Comparison of ENCODE assay signal across 8 cellular contexts in the genomic region with DNA sequence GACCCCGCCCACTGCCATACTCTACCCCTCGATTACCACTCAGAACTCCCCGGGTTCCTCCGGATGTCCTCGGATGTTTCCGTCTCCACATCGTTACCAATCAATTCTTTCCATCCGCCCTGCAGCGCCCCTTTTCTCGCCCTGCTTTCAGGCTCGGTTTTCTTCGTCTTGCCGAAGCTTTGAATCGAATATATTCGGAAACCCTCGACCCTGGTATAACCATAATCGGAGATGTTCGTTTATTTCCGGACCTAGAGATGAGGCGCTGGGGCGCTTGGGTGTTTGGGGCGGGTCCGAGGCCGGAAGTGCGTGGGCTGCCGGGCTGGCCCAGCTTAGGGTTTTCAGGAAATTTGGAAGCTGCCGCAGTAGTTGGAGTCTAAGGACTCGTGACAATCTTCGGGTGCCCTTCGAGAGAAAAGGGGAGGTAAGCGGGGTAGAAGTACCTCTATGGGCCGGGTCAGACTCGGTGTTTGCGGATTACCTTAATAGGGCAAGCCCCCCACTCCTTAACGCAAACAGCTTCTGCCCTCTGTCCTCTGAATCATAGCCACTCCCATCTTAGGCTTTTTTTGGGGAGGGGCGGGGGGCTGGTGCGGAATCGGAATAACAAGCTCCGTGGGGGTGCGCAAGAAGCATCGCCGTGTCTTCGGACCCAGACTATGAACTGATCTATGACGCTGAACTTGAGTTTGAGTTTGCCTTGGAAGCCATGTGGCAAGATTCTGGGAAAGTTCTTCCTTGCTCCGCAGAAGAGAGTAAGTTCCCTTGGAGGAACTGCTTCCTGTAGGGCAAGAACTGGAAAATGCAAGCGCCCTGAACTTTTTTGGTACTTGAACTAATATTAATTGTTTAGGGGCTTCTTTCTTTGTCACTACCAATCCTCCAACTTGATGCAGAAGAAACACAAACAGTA. TPM values are rescaled to one million over a fixed set of nuclear protein-coding genes. Genes with fewer than 3 reads are reported as not detected.
A peak's percentile ranks its signal among the peaks of the same experiment; 100 is the strongest.
DNase-seq lines count a peak whose midpoint lies in the region; FAIRE-seq and TF ChIP-seq lines count a peak whose summit lies in the region.

A gene with protein sequence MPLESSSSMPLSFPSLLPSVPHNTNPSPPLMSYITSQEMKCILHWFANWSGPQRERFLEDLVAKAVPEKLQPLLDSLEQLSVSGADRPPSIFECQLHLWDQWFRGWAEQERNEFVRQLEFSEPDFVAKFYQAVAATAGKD (plus strand): TSS at position 310 of the 913 bp plus-strand sequence. CDS start 2,154 bp downstream, outside the sequence.

- peak within 1 kb of the TSS; percentile 86 for H3K4me2 ChIP-seq in Loucy (ENCODE audit: low read depth, low read length, poor library complexity, severe bottlenecking)

- peaks cover 46% of the 10 kb centered on the region for H3K4me1 ChIP-seq in Loucy (ENCODE audit: insufficient read depth, low read length, poor library complexity, severe bottlenecking)
- H3K4me1 ChIP-seq in ovary (ENCODE audit: insufficient read depth), result peaks cover 7% of the 10 kb centered on the region

- H3K9me2 ChIP-seq in Loucy (replicated peaks; ENCODE audit: low read depth, low read length), result no peaks in the 10 kb centered on the region

- TF ChIP-seq CTCF in Loucy (conservative IDR thresholded peaks at IDR 0.05; ENCODE audit: low read length) (no peak), ovary (IDR thresholded peaks at IDR 0.05) (no peak)

- peak within 1 kb of the TSS; percentile 86 for H2AFZ ChIP-seq in Loucy (ENCODE audit: low read length)

- peak within 1 kb of the TSS; percentile 87 for H3K4me3 ChIP-seq in Loucy (ENCODE audit: low read length, poor library complexity, severe bottlenecking)
- H3K4me3 ChIP-seq in ovary, result peak within 1 kb of the TSS; percentile 97

- peak; percentile 100 for FAIRE-seq in G401.6 (lab: Jason Lieb, UNC)

- peaks cover 45% of the 10 kb centered on the region for H4K20me1 ChIP-seq in Loucy (ENCODE audit: insufficient read depth, low read length, poor library complexity, severe bottlenecking)

- TF ChIP-seq EP300 in ovary (IDR thresholded peaks at IDR 0.05), result peak; percentile 42

- H3K27me3 ChIP-seq in Loucy (ENCODE audit: insufficient read depth, low read length, poor library complexity, severe bottlenecking), result no peaks in the 10 kb centered on the region
- H3K27me3 ChIP-seq in ovary, result no peaks in the 10 kb centered on the region

- no peaks in the 10 kb centered on the region for H3K9me3 ChIP-seq in Loucy (ENCODE audit: insufficient read depth, low read depth, low read length)
- no peaks in the 10 kb centered on the region for H3K9me3 ChIP-seq in ovary

- H3K79me2 ChIP-seq in Loucy (ENCODE audit: insufficient read depth, low read length), result peaks cover 76% of the 10 kb centered on the region

- peak; percentile 87 for TF ChIP-seq POLR2A in ovary (IDR thresholded peaks at IDR 0.05)

- intact Hi-C loops in ovary (cut with DNase I), result no loop called here

- peak within 1 kb of the TSS; percentile 92 to 94 for H3K27ac ChIP-seq in ovary

- H3K36me3 ChIP-seq in Loucy (ENCODE audit: insufficient read depth, low read length), result peaks cover 19% of the 10 kb centered on the region
- no peaks in the 10 kb centered on the region for H3K36me3 ChIP-seq in ovary

- peak; percentile 99 for DNase-seq in H4 (ENCODE audit: low spot score)
- peak; percentile 99 for DNase-seq in activated effector memory CD4-positive, alpha-beta T cell treated with anti-CD3 and anti-CD28 coated beads, Interleukin-2, amount 50 U/mL, for 16 hours
- peak; percentile 99 for DNase-seq in glomerular endothelial cell (ENCODE audit: extremely low read depth, low read depth, low spot score)
- peak in 4 of 5 donors; percentile 99 to 100 (median 100) for DNase-seq in ovary
- DNase-seq in NCI-H146 (lab: John Stamatoyannopoulos, UW), result no peak
- no peak for DNase-seq in NCI-H748 (lab: John Stamatoyannopoulos, UW; ENCODE audit: unreplicated experiment)

- H3F3A ChIP-seq in Loucy (ENCODE audit: low read depth), result no peaks in the 10 kb centered on the region

- peak within 1 kb of the TSS; percentile 90 for H3K9ac ChIP-seq in Loucy (ENCODE audit: low read depth, low read length, poor library complexity, severe bottlenecking)

- WGBS in ovary, 3 donors, result 0% methylated on average over 45 to 46 of the region's 46 CpGs

RNA-seq across cellular contexts. Expression of the gene that starts here (rescaled TPM):
- total RNA-seq in H4 (2014; rRNA removed; shearing (Covaris generic)), result 71.4 and 93.4 TPM in 2 replicates
- total RNA-seq in glomerular endothelial cell, result 41.0 and 73.7 TPM in 2 replicates
- total RNA-seq in ovary, result 10 to 100 TPM; 13.8 to 47.2 (median 41.5) TPM
- 10 to 100 TPM; 31.4 to 55.6 TPM for polyA plus RNA-seq in ovary

Comparison
In these comparisons a context has a peak if more than half of its experiments do, and no peak if none do; other contexts are left out.
1. DNase-seq: peak in H4 (single experiment), activated effector memory CD4-positive, alpha-beta T cell treated with anti-CD3 and anti-CD28 coated beads, Interleukin-2, amount 50 U/mL, for 16 hours (single experiment), glomerular endothelial cell (single experiment) and ovary (4 of 5); none in NCI-H146 (single experiment) and NCI-H748 (single experiment).